Comparison of ENCODE assay signal across 8 cellular contexts in the genomic region with DNA sequence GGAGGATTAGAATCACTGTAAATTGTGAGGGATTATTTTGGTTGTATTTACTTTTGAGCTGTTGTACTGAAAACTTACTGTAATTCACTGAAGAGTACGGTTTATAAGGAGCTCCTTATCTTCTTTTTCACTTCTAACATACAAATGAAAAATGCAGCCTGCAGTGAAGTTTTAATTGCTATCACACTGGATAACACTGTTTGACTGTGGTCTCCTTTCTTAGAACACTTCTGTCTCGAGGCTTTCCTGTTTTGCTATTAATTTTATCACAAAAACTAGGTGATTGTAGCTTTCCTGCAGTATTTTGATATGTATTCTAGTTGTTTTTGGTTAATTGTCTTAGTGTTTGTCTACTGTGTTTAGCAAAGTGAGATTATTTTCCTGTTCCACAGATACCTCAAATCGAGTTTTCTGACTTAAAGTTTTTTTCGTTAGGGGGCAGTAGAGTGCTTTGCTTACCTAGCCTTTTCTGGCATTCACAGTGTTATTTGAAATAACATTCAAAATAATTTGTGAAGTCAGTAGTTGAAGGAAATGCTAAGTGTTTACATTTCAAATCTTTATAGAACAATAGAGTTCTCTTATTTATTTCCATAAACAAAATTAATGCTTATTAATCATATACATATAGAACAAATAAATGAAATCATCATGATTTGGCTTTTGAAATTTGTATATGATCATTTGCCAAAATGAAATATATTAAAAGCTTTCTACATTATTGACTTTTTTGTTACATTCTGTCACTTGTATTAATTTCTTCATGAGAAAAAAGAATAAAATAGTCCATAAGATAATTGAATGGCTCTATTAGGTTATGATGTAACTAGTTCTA. TPM values are rescaled to one million over a fixed set of nuclear protein-coding genes. Genes with fewer than 3 reads are reported as not detected.
DNase-seq lines count a peak whose midpoint lies in the region; TF ChIP-seq lines count a peak whose summit lies in the region.

No MANE protein-coding gene starts in this region.

- intact Hi-C loops in posterior vena cava (cut with DNase I), result no loop called here

- TF ChIP-seq CTCF in AG09319 (IDR thresholded peaks at IDR 0.05; ENCODE audit: low read depth, low read length), result peak; percentile 72
- peak; percentile 55 for TF ChIP-seq CTCF in GM13977 (IDR thresholded peaks at IDR 0.05; ENCODE audit: extremely low read depth, insufficient read depth, missing control alignments)
- TF ChIP-seq CTCF in LNCAP (IDR thresholded peaks at IDR 0.05), result peak; percentile 75
- TF ChIP-seq CTCF in epithelial cell of esophagus (IDR thresholded peaks at IDR 0.05; ENCODE audit: insufficient read depth, low read depth, low read length, missing control alignments), result peak; percentile 71
- TF ChIP-seq CTCF in nephron (IDR thresholded peaks at IDR 0.05; ENCODE audit: unreplicated experiment in 3 of 3), result peak; percentile 77 to 86 (median 84)

- in situ Hi-C loops in GM13977 (cut with MboI; ENCODE audit: low pct_unique_long_range_greater_than_20kb, low sequenced_read_pairs, unreplicated experiment), result loop anchor here (25.0 kb wide), 1 partner anchor 425 kb away; a partner anchor contains a TSS

- H3K9me3 Mint-ChIP-seq in nephron, result no peaks in the 10 kb centered on the region
- H3K9me3 Mint-ChIP-seq in activated T-cell treated with anti-CD3 and anti-CD28 coated beads, Interleukin-2, amount 50 U/mL, for 24 hours, result no peaks in the 10 kb centered on the region

- no peak overlapping the region for H3K4me3 Mint-ChIP-seq in nephron
- no peak overlapping the region for H3K4me3 Mint-ChIP-seq in activated T-cell treated with anti-CD3 and anti-CD28 coated beads, Interleukin-2, amount 50 U/mL, for 24 hours

- H3K27ac Mint-ChIP-seq in nephron, result peak overlapping the region; percentile 21 to 79 (median 71)
- H3K27ac Mint-ChIP-seq in activated T-cell treated with anti-CD3 and anti-CD28 coated beads, Interleukin-2, amount 50 U/mL, for 24 hours, result no peak overlapping the region

- H3K4me3 ChIP-seq in epithelial cell of esophagus (ENCODE audit: low read length), result no peak overlapping the region

- no peaks in the 10 kb centered on the region for H3K36me3 Mint-ChIP-seq in nephron (ENCODE audit: low read depth)
- H3K36me3 Mint-ChIP-seq in activated T-cell treated with anti-CD3 and anti-CD28 coated beads, Interleukin-2, amount 50 U/mL, for 24 hours (ENCODE audit: low read depth), result peaks cover 13% of the 10 kb centered on the region

- DNase-seq in AG09319 (ENCODE audit: extremely low read depth, low read depth) (peak; percentile 16), GM13977 (ENCODE audit: low spot score) (peak; percentile 40), RPMI7951 (ENCODE audit: low read depth) (peak; percentile 43), epithelial cell of esophagus (ENCODE audit: low read depth) (peak; percentile 58), posterior vena cava (ENCODE audit: low spot score) (no peak)
- no peak for DNase-seq in activated T-cell treated with anti-CD3 and anti-CD28 coated beads, Interleukin-2, amount 50 U/mL, for 24 hours

- no peaks in the 10 kb centered on the region for H3K27me3 Mint-ChIP-seq in nephron (ENCODE audit: low read depth)
- no peaks in the 10 kb centered on the region for H3K27me3 Mint-ChIP-seq in activated T-cell treated with anti-CD3 and anti-CD28 coated beads, Interleukin-2, amount 50 U/mL, for 24 hours

- H3K4me1 Mint-ChIP-seq in nephron, result peaks cover 23% of the 10 kb centered on the region
- peaks cover 35% of the 10 kb centered on the region for H3K4me1 Mint-ChIP-seq in activated T-cell treated with anti-CD3 and anti-CD28 coated beads, Interleukin-2, amount 50 U/mL, for 24 hours (ENCODE audit: low read depth)

RNA-seq across cellular contexts. Expression of a gene that starts 52.9 kb away (rescaled TPM):
- total RNA-seq in RPMI7951 (2014; rRNA removed; shearing (Covaris generic)), result 46.3 and 57.1 TPM in 2 replicates
- total RNA-seq in posterior vena cava, result 10 to 100 TPM; 34.4 to 35.9 TPM

Comparison
In these comparisons a context has a peak if more than half of its experiments do, and no peak if none do; other contexts are left out.
1. DNase-seq: peak in AG09319 (single experiment), GM13977 (single experiment), RPMI7951 (single experiment) and epithelial cell of esophagus (single experiment); none in posterior vena cava (single experiment) and activated T-cell treated with anti-CD3 and anti-CD28 coated beads, Interleukin-2, amount 50 U/mL, for 24 hours (single experiment).
2. Peak in every context shown above with its lines, with median percentiles within 50 percentile points of each other: CTCF ChIP-seq.